1 cellular context compared by ENCODE assay signal in genomic region chr10:53726921-53727320, GRCh38.
TF ChIP-seq lines count a peak whose summit lies in the region.

No MANE protein-coding gene starts in this region.

TF ChIP-seq in GM23338, 12 proteins besides CTCF, POLR2A, EP300 and RAD21 (continued from another document):
- TF ChIP-seq ZNF462 (CRISPR knock-in tag; IDR thresholded peaks at IDR 0.05): no peak
